1 cellular context compared by ENCODE assay signal in genomic region chr15:56365075-56365711, GRCh38.
A peak's percentile ranks its signal among the peaks of the same experiment; 100 is the strongest.
TF ChIP-seq lines count a peak whose summit lies in the region.

Gene TEX9, plus strand, starts transcription at chr15:56365426. Its CDS starts 25 bp downstream, at chr15:56365451.

TF ChIP-seq in K562, 482 proteins besides CTCF, POLR2A, EP300 and RAD21 (continued from another document and continues in another):
- TF ChIP-seq ZNF133 (CRISPR knock-in tag; IDR thresholded peaks at IDR 0.05) (no peak), EGR1 (conservative IDR thresholded peaks at IDR 0.05) (peak; percentile 77), XRCC5 (IDR thresholded peaks at IDR 0.05; ENCODE audit: low read depth, low read length) (no peak), ELF1 (tag; IDR thresholded peaks at IDR 0.05) (no peak), ZNF75A (CRISPR knock-in tag; IDR thresholded peaks at IDR 0.05) (no peak), U2AF1 (optimal IDR thresholded peaks at IDR 0.05; ENCODE audit: low read depth, low read length) (no peak), ZC3H4 (CRISPR knock-in tag; IDR thresholded peaks at IDR 0.05; ENCODE audit: borderline replicate concordance) (no peak), NFE2L1 (tag; IDR thresholded peaks at IDR 0.05; ENCODE audit: borderline replicate concordance, low read depth) (no peak), ZNF253 (CRISPR knock-in tag; conservative IDR thresholded peaks at IDR 0.05) (no peak), HMGXB4 (CRISPR knock-in tag; IDR thresholded peaks at IDR 0.05) (no peak), ZHX1 (conservative IDR thresholded peaks at IDR 0.05; ENCODE audit: low read length) (peak; percentile 70; the same call in 1 of the 2 replicates), ZSCAN32 (CRISPR knock-in tag; IDR thresholded peaks at IDR 0.05) (no peak), KAT7 (CRISPR knock-in tag; IDR thresholded peaks at IDR 0.05; ENCODE audit: borderline replicate concordance) (no peak), TFE3 (CRISPR knock-in tag; IDR thresholded peaks at IDR 0.05) (no peak), EP400 (IDR thresholded peaks at IDR 0.05) (no peak), ZFP91 (CRISPR knock-in tag; IDR thresholded peaks at IDR 0.05) (no peak), ZC3H8 (IDR thresholded peaks at IDR 0.05) (no peak), ILK (tag; IDR thresholded peaks at IDR 0.05; ENCODE audit: borderline replicate concordance, low read depth) (no peak), HES1 (IDR thresholded peaks at IDR 0.05; ENCODE audit: low read depth) (no peak), NBN (IDR thresholded peaks at IDR 0.05; ENCODE audit: low read depth) (no peak), ETS1 (conservative IDR thresholded peaks at IDR 0.05; ENCODE audit: control insufficient read depth, low read depth, low read length) (no peak), NFIC (IDR thresholded peaks at IDR 0.05) (no peak), KLF13 (tag; IDR thresholded peaks at IDR 0.05; ENCODE audit: borderline replicate concordance, low read depth) (no peak), ZNF77 (CRISPR knock-in tag; IDR thresholded peaks at IDR 0.05) (no peak), SMARCA5 (IDR thresholded peaks at IDR 0.05) (no peak), SRSF3 (IDR thresholded peaks at IDR 0.05; ENCODE audit: insufficient read depth, low read length) (no peak), ASH1L (IDR thresholded peaks at IDR 0.05; ENCODE audit: borderline replicate concordance, low read depth, partially characterized antibody) (no peak), HEY1 (CRISPR knock-in tag; IDR thresholded peaks at IDR 0.05; ENCODE audit: borderline replicate concordance) (no peak), MIER1 (IDR thresholded peaks at IDR 0.05; ENCODE audit: low read depth) (no peak), RREB1 (CRISPR knock-in tag; IDR thresholded peaks at IDR 0.05) (no peak), NEUROD1 (IDR thresholded peaks at IDR 0.05; ENCODE audit: borderline replicate concordance, low read depth, low read length, partially characterized antibody) (peak; percentile 69), NFXL1 (CRISPR knock-in tag; IDR thresholded peaks at IDR 0.05) (no peak), FOS (IDR thresholded peaks at IDR 0.05; ENCODE audit: extremely low read depth, insufficient read length) (no peak), ZFP36 (IDR thresholded peaks at IDR 0.05; ENCODE audit: low read depth, low read length, partially characterized antibody) (no peak), ARID1B (IDR thresholded peaks at IDR 0.05) (no peak), TCF7L2 (IDR thresholded peaks at IDR 0.05; ENCODE audit: low read depth, low read length) (no peak), ELK3 (CRISPR knock-in tag; IDR thresholded peaks at IDR 0.05) (no peak), POLR2AphosphoS5 (IDR thresholded peaks at IDR 0.05; ENCODE audit: control insufficient read depth, insufficient read depth, low read depth, low read length) (no peak), FOSL1 (tag; conservative IDR thresholded peaks at IDR 0.05) (no peak), CREM (IDR thresholded peaks at IDR 0.05; ENCODE audit: low read depth) (no peak), ZNF507 (tag; conservative IDR thresholded peaks at IDR 0.05) (no peak), ATF2 (CRISPR knock-in tag; IDR thresholded peaks at IDR 0.05) (no peak), PHB2 (IDR thresholded peaks at IDR 0.05; ENCODE audit: low read depth) (no peak), OTX1 (CRISPR knock-in tag; IDR thresholded peaks at IDR 0.05) (no peak), ZNF324 (CRISPR knock-in tag; IDR thresholded peaks at IDR 0.05) (no peak), CHCHD3 (CRISPR knock-in tag; IDR thresholded peaks at IDR 0.05) (no peak), NR0B1 (IDR thresholded peaks at IDR 0.05; ENCODE audit: partially characterized antibody) (no peak), FOXA1 (IDR thresholded peaks at IDR 0.05; ENCODE audit: borderline replicate concordance) (no peak), L3MBTL2 (IDR thresholded peaks at IDR 0.05) (peak; percentile 67), ZNF586 (CRISPR knock-in tag; conservative IDR thresholded peaks at IDR 0.05) (no peak), RBM14 (IDR thresholded peaks at IDR 0.05; ENCODE audit: borderline replicate concordance, insufficient read depth, low read depth, low read length) (no peak)
